31 cellular contexts compared by ENCODE assay signal in genomic region chr18:78970774-78971333, GRCh38. TPM values are rescaled to one million over a fixed set of nuclear protein-coding genes. Genes with fewer than 3 reads are reported as not detected.
"Had no signal": no experiment of that assay in that cellular context is flagged by ENCODE, and none has a peak within 500 bp of the region (broad histone marks: within the 10 kb centered on the region; RNA-seq: fewer than 3 reads in every experiment).

No MANE protein-coding gene starts in this region.

- H3K4me1 ChIP-seq: foreskin keratinocyte had no signal

- H3K9me3 ChIP-seq: esophagus muscularis mucosa, gastrocnemius medialis, heart left ventricle had no signal

- H3K4me3 ChIP-seq: esophagus muscularis mucosa, gastrocnemius medialis, heart left ventricle had no signal

- FAIRE-seq: astrocyte, bronchial epithelial cell, colon had no signal

- H3K36me3 ChIP-seq: brain microvascular endothelial cell, esophagus muscularis mucosa, gastrocnemius medialis, heart left ventricle had no signal

- H3K27ac ChIP-seq: brain microvascular endothelial cell, esophagus muscularis mucosa, foreskin keratinocyte, gastrocnemius medialis, heart left ventricle had no signal

- DNase-seq: activated CD4-positive, alpha-beta memory T cell treated with anti-CD3 and anti-CD28 coated beads, Interleukin-2, amount 10 ng/mL, durations not matched to agents 7 days and 5 days; activated CD4-positive, alpha-beta T cell treated with anti-CD3 and anti-CD28 coated beads for 36 hours; activated CD4-positive, alpha-beta T cell treated with anti-CD3 and anti-CD28 coated beads, Interleukin-2, amount 10 ng/mL, durations not matched to agents 7 days and 5 days; activated CD4-positive, alpha-beta T cell treated with anti-CD3 and anti-CD28 coated beads, Interleukin-2, amount 50 U/mL, for 4 hours; activated CD4-positive, CD25-positive, alpha-beta regulatory T cell; activated CD4-positive, CD25-positive, alpha-beta regulatory T cell treated with anti-CD3 and anti-CD28 coated beads, Interleukin-2, amount 50 U/mL, for 72 hours; activated gamma-delta T cell; activated naive CD4-positive, alpha-beta T cell; activated naive CD4-positive, alpha-beta T cell treated with anti-CD3 and anti-CD28 coated beads, Interleukin-2, amount 10 ng/mL, durations not matched to agents 7 days and 5 days; activated naive CD8-positive, alpha-beta T cell treated with anti-CD3 and anti-CD28 coated beads, Interleukin-2, amount 10 ng/mL, durations not matched to agents 7 days and 5 days; activated T-cell treated with anti-CD3 and anti-CD28 coated beads for 4 hours; activated T-cell treated with anti-CD3 and anti-CD28 coated beads, Interleukin-2, amount 50 U/mL, for 24 hours; activated T-cell treated with anti-CD3 and anti-CD28 coated beads, Interleukin-2, amount 50 U/mL, for 72 hours; anterior cingulate cortex; brain microvascular endothelial cell; cortex of kidney; dermis blood vessel endothelial cell; effector CD4-positive, alpha-beta T cell; effector memory CD8-positive, alpha-beta T cell; erythroblast; foreskin keratinocyte; gastrocnemius medialis; glutamatergic neuron; heart left ventricle; T-helper 2 cell had no signal

- ATAC-seq: activated CD4-positive, alpha-beta T cell treated with anti-CD3 and anti-CD28 coated beads for 36 hours; activated naive CD4-positive, alpha-beta T cell treated with anti-CD3 and anti-CD28 coated beads, Interleukin-2, amount 50 U/mL, for 72 hours; activated T-cell treated with anti-CD3 and anti-CD28 coated beads, Interleukin-2, amount 50 U/mL, for 72 hours; effector memory CD8-positive, alpha-beta T cell; foreskin keratinocyte; gastrocnemius medialis; heart left ventricle had no signal

RNA-seq across cellular contexts. Expression of gene SALL3, which starts 8.8 kb away (rescaled TPM):
- total RNA-seq: activated CD4-positive, alpha-beta memory T cell treated with anti-CD3 and anti-CD28 coated beads, Interleukin-2, amount 10 ng/mL, durations not matched to agents 7 days and 5 days; activated CD4-positive, alpha-beta T cell treated with anti-CD3 and anti-CD28 coated beads for 36 hours; activated CD4-positive, alpha-beta T cell treated with anti-CD3 and anti-CD28 coated beads, Interleukin-2, amount 10 ng/mL, durations not matched to agents 7 days and 5 days; activated naive CD4-positive, alpha-beta T cell treated with anti-CD3 and anti-CD28 coated beads, Interleukin-2, amount 50 U/mL, for 72 hours; activated naive CD8-positive, alpha-beta T cell treated with anti-CD3 and anti-CD28 coated beads, Interleukin-2, amount 10 ng/mL, durations not matched to agents 7 days and 5 days; activated T-cell treated with anti-CD3 and anti-CD28 coated beads, Interleukin-2, amount 50 U/mL, for 72 hours; bronchial epithelial cell; esophagus muscularis mucosa; foreskin keratinocyte; gastrocnemius medialis; T-helper 1 cell treated with Interleukin-12 subunit alpha and Interleukin-12 subunit beta and Interleukin-4 antibody, amounts not matched to agents 30 ng/mL and 1 ng/mL, for 36 hours had no signal
- polyA plus RNA-seq: foreskin keratinocyte had no signal
